1 cellular context compared by ENCODE assay signal in the genomic region with DNA sequence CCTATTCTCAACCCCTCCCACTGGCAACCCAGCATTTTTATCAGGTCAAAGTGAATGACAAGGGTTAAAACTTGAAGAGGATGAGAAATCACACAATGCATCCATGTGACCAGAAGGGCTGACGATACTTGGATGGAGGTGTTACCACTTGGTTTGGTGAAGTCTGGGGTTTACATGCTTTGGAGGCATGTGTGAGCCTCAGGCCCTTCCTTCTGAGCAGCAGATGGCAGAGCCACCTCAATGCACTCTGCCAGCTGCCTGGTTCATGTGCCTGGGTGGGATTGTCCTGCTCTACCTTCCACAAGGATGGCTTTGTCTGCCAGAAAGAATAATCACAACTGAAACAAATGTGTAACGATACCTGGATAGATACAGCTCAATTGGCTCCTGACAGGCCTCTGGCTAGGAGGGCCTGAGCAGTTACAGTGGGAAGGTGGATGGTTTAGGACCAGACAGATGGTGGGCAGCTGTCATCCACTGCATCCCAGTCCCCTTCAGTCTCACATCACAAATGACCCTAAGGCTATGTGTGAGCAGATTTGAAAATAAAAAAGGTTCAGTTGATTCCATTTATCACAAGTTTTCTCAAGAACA.
TF ChIP-seq lines count a peak whose summit lies in the region.

No MANE protein-coding gene starts in this region.

TF ChIP-seq in HepG2, 621 proteins besides CTCF, POLR2A, EP300 and RAD21:
- no peak for TF ChIP-seq MEIS1 (CRISPR knock-in tag; IDR thresholded peaks at IDR 0.05; ENCODE audit: borderline replicate concordance)
- TF ChIP-seq ZNF562 (CRISPR knock-in tag; IDR thresholded peaks at IDR 0.05; ENCODE audit: borderline replicate concordance) = no peak
- TF ChIP-seq, protein P1, sequence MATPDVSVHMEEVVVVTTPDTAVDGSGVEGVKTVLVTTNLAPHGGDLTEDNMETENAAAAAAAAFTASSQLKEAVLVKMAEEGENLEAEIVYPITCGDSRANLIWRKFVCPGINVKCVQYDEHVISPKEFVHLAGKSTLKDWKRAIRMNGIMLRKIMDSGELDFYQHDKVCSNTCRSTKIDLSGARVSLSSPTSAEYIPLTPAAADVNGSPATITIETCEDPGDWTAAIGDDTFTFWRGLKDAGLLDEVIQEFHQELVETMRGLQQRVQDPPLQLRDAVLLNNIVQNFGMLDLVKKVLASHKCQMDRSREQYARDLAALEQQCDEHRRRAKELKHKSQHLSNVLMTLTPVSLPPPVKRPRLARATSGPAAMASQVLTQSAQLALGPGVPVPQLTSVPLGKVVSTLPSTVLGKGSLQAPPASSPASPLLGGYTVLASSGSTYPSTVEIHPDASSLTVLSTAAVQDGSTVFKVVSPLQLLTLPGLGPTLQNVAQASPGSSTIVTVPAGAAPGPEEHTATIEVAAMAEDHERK (CRISPR knock-in tag; IDR thresholded peaks at IDR 0.05; ENCODE audit: low read depth) = no peak
- TF ChIP-seq MED13 (CRISPR knock-in tag; IDR thresholded peaks at IDR 0.05) = no peak
- TF ChIP-seq, protein P2, sequence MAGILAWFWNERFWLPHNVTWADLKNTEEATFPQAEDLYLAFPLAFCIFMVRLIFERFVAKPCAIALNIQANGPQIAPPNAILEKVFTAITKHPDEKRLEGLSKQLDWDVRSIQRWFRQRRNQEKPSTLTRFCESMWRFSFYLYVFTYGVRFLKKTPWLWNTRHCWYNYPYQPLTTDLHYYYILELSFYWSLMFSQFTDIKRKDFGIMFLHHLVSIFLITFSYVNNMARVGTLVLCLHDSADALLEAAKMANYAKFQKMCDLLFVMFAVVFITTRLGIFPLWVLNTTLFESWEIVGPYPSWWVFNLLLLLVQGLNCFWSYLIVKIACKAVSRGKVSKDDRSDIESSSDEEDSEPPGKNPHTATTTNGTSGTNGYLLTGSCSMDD (CRISPR knock-in tag; IDR thresholded peaks at IDR 0.05) = no peak
- no peak for TF ChIP-seq ZNF615 (CRISPR knock-in tag; IDR thresholded peaks at IDR 0.05; ENCODE audit: borderline replicate concordance)
- TF ChIP-seq YEATS4 (CRISPR knock-in tag; IDR thresholded peaks at IDR 0.05; ENCODE audit: borderline replicate concordance) = no peak
- no peak for TF ChIP-seq ZNF383 (CRISPR knock-in tag; IDR thresholded peaks at IDR 0.05; ENCODE audit: borderline replicate concordance)
- no peak for TF ChIP-seq RORA (CRISPR knock-in tag; IDR thresholded peaks at IDR 0.05)
- TF ChIP-seq HDAC1 (CRISPR knock-in tag; IDR thresholded peaks at IDR 0.05) = no peak
- TF ChIP-seq ZNF484 (CRISPR knock-in tag; IDR thresholded peaks at IDR 0.05; ENCODE audit: borderline replicate concordance, low read depth) = no peak
- no peak for TF ChIP-seq ATF1 (CRISPR knock-in tag; IDR thresholded peaks at IDR 0.05)
